In the genomic region with DNA sequence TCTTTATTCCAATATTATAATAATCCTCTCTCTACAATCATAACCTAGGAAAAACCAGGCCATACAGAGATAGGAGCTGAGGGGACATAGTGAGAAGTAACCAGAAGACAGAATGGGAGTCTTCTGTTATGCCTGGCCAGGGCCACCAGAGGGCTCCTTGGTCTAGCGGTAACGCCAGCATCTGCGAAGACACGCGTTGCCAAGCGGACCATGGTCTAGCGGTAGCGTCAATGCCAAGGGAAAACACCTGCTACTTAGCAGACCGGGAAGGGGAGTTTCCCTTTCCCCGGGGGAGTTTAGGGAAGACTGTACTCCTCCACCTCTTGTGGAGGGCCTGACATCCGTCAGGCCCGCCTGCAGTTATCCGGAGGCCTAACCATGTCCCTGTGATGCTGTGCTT, we compare ENCODE assay signal across 1 cellular context.
TF ChIP-seq lines count a peak whose summit lies in the region.

No MANE protein-coding gene starts in this region.

TF ChIP-seq in GM12878, 131 proteins besides CTCF, POLR2A, EP300 and RAD21 (continued from another document):
- TF ChIP-seq, protein P1, sequence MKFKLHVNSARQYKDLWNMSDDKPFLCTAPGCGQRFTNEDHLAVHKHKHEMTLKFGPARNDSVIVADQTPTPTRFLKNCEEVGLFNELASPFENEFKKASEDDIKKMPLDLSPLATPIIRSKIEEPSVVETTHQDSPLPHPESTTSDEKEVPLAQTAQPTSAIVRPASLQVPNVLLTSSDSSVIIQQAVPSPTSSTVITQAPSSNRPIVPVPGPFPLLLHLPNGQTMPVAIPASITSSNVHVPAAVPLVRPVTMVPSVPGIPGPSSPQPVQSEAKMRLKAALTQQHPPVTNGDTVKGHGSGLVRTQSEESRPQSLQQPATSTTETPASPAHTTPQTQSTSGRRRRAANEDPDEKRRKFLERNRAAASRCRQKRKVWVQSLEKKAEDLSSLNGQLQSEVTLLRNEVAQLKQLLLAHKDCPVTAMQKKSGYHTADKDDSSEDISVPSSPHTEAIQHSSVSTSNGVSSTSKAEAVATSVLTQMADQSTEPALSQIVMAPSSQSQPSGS (IDR thresholded peaks at IDR 0.05; ENCODE audit: low read length) = no peak
- TF ChIP-seq SMAD5 (IDR thresholded peaks at IDR 0.05; ENCODE audit: low read depth) (no peak), MEF2B (IDR thresholded peaks at IDR 0.05; ENCODE audit: partially characterized antibody, poor library complexity, severe bottlenecking) (peak; percentile 68), HDAC6 (IDR thresholded peaks at IDR 0.05; ENCODE audit: unreplicated experiment) (no peak), TCF12 (IDR thresholded peaks at IDR 0.05; ENCODE audit: low read depth, low read length) (no peak), SUZ12 (IDR thresholded peaks at IDR 0.05; ENCODE audit: unreplicated experiment) (no peak), CHD2 (IDR thresholded peaks at IDR 0.05; ENCODE audit: borderline replicate concordance, low read depth, low read length) (no peak), IKZF2 (IDR thresholded peaks at IDR 0.05) (peak; percentile 37 to 60; a peak in 1 of 4 replicates), ATF7 (IDR thresholded peaks at IDR 0.05; ENCODE audit: low read depth) (no peak), BMI1 (IDR thresholded peaks at IDR 0.05; ENCODE audit: borderline replicate concordance) (no peak), JUNB (IDR thresholded peaks at IDR 0.05) (no peak), BCL11A (IDR thresholded peaks at IDR 0.05; ENCODE audit: low read depth, low read length) (0 out of 2 replicates have a peak, but pooled peaks have one; percentile 14), ZNF24 (IDR thresholded peaks at IDR 0.05) (no peak)
- TF ChIP-seq, protein P2, sequence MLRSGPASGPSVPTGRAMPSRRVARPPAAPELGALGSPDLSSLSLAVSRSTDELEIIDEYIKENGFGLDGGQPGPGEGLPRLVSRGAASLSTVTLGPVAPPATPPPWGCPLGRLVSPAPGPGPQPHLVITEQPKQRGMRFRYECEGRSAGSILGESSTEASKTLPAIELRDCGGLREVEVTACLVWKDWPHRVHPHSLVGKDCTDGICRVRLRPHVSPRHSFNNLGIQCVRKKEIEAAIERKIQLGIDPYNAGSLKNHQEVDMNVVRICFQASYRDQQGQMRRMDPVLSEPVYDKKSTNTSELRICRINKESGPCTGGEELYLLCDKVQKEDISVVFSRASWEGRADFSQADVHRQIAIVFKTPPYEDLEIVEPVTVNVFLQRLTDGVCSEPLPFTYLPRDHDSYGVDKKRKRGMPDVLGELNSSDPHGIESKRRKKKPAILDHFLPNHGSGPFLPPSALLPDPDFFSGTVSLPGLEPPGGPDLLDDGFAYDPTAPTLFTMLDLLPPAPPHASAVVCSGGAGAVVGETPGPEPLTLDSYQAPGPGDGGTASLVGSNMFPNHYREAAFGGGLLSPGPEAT (IDR thresholded peaks at IDR 0.05; ENCODE audit: low read depth) = 0 out of 2 replicates have a peak, but pooled peaks have one; percentile 41
- TF ChIP-seq, protein P3, sequence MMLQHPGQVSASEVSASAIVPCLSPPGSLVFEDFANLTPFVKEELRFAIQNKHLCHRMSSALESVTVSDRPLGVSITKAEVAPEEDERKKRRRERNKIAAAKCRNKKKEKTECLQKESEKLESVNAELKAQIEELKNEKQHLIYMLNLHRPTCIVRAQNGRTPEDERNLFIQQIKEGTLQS (IDR thresholded peaks at IDR 0.05; ENCODE audit: borderline replicate concordance, extremely low read depth, low read depth, low read length) = no peak
- TF ChIP-seq, protein P4, sequence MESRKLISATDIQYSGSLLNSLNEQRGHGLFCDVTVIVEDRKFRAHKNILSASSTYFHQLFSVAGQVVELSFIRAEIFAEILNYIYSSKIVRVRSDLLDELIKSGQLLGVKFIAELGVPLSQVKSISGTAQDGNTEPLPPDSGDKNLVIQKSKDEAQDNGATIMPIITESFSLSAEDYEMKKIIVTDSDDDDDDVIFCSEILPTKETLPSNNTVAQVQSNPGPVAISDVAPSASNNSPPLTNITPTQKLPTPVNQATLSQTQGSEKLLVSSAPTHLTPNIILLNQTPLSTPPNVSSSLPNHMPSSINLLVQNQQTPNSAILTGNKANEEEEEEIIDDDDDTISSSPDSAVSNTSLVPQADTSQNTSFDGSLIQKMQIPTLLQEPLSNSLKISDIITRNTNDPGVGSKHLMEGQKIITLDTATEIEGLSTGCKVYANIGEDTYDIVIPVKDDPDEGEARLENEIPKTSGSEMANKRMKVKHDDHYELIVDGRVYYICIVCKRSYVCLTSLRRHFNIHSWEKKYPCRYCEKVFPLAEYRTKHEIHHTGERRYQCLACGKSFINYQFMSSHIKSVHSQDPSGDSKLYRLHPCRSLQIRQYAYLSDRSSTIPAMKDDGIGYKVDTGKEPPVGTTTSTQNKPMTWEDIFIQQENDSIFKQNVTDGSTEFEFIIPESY (IDR thresholded peaks at IDR 0.05) = peak; percentile 93
- TF ChIP-seq, protein P5, sequence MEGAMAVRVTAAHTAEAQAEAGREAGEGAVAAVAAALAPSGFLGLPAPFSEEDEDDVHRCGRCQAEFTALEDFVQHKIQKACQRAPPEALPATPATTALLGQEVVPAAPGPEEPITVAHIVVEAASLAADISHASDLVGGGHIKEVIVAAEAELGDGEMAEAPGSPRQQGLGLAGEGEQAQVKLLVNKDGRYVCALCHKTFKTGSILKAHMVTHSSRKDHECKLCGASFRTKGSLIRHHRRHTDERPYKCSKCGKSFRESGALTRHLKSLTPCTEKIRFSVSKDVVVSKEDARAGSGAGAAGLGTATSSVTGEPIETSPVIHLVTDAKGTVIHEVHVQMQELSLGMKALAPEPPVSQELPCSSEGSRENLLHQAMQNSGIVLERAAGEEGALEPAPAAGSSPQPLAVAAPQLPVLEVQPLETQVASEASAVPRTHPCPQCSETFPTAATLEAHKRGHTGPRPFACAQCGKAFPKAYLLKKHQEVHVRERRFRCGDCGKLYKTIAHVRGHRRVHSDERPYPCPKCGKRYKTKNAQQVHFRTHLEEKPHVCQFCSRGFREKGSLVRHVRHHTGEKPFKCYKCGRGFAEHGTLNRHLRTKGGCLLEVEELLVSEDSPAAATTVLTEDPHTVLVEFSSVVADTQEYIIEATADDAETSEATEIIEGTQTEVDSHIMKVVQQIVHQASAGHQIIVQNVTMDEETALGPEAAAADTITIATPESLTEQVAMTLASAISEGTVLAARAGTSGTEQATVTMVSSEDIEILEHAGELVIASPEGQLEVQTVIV (IDR thresholded peaks at IDR 0.05; ENCODE audit: borderline replicate concordance, partially characterized antibody) = no peak
- TF ChIP-seq, protein P6, sequence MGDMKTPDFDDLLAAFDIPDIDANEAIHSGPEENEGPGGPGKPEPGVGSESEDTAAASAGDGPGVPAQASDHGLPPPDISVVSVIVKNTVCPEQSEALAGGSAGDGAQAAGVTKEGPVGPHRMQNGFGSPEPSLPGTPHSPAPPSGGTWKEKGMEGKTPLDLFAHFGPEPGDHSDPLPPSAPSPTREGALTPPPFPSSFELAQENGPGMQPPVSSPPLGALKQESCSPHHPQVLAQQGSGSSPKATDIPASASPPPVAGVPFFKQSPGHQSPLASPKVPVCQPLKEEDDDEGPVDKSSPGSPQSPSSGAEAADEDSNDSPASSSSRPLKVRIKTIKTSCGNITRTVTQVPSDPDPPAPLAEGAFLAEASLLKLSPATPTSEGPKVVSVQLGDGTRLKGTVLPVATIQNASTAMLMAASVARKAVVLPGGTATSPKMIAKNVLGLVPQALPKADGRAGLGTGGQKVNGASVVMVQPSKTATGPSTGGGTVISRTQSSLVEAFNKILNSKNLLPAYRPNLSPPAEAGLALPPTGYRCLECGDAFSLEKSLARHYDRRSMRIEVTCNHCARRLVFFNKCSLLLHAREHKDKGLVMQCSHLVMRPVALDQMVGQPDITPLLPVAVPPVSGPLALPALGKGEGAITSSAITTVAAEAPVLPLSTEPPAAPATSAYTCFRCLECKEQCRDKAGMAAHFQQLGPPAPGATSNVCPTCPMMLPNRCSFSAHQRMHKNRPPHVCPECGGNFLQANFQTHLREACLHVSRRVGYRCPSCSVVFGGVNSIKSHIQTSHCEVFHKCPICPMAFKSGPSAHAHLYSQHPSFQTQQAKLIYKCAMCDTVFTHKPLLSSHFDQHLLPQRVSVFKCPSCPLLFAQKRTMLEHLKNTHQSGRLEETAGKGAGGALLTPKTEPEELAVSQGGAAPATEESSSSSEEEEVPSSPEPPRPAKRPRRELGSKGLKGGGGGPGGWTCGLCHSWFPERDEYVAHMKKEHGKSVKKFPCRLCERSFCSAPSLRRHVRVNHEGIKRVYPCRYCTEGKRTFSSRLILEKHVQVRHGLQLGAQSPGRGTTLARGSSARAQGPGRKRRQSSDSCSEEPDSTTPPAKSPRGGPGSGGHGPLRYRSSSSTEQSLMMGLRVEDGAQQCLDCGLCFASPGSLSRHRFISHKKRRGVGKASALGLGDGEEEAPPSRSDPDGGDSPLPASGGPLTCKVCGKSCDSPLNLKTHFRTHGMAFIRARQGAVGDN (IDR thresholded peaks at IDR 0.05) = no peak
- TF ChIP-seq, protein P7, sequence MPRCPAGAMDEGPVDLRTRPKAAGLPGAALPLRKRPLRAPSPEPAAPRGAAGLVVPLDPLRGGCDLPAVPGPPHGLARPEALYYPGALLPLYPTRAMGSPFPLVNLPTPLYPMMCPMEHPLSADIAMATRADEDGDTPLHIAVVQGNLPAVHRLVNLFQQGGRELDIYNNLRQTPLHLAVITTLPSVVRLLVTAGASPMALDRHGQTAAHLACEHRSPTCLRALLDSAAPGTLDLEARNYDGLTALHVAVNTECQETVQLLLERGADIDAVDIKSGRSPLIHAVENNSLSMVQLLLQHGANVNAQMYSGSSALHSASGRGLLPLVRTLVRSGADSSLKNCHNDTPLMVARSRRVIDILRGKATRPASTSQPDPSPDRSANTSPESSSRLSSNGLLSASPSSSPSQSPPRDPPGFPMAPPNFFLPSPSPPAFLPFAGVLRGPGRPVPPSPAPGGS (IDR thresholded peaks at IDR 0.05; ENCODE audit: borderline replicate concordance, insufficient read depth, low read depth, low read length, poor library complexity, severe bottlenecking) = no peak
